ENCODE assay signal across 1 cellular context in the genomic region with DNA sequence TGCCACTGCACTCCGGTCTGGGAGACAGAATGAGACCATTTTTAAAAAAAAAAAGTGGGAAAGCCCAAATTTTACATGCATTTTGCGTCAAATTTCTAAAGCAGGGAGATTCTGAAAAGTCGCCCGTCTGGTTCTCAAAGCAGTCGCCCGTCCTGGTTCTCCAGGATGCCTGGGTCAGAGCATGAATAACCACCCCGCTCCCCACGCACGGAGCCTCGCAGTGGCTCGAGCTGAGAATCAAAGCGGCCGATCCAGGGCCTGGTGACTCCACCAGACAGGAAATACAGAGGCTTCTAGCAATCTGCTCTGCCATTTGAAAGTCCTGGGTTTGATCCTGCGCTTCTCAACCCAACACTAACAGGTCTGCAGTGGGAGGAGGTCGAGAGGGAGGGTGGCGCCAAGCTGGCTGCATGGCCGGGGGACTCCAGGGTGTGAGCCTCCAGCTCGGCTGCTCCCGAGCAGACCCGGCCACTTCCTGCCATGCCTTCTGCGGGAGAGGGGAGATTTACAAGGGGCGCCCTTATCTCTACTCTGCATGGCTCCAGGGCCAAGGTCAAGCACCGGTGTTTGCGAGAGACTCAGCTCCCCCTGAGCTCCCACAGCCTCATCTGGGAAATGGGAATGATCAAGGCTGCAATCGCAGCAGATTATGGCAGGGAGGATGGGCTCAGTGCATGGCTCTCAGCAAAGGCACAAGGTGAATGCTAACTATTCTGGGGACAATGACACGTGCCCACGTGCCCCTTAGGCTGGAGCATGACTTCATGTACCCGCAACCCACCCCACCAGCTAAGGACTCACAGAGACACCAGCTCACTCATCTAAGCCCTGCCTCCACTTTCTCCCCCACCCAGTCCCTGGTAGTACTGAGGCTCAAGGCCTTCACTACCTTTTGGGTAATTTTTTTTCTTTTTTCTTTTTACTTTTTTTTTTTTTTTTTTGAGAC.
TF ChIP-seq lines count a peak whose summit lies in the region.

No MANE protein-coding gene starts in this region.

TF ChIP-seq in HEK293, 187 proteins besides CTCF, POLR2A, EP300 and RAD21 (continued from another document):
- TF ChIP-seq PRDM2 (tag by site-specific recombination; IDR thresholded peaks at IDR 0.05; ENCODE audit: borderline replicate concordance) (no peak), HOXD13 (CRISPR knock-in tag; IDR thresholded peaks at IDR 0.05; ENCODE audit: borderline replicate concordance) (no peak), ZNF664 (tag by site-specific recombination; IDR thresholded peaks at IDR 0.05) (no peak), ZNF2 (tag by site-specific recombination; IDR thresholded peaks at IDR 0.05) (no peak), ZNF501 (tag by site-specific recombination; IDR thresholded peaks at IDR 0.05) (no peak), FEZF1 (tag by site-specific recombination; IDR thresholded peaks at IDR 0.05) (0 out of 2 replicates have a peak, but pooled peaks have one; percentile 9), ZNF416 (tag by site-specific recombination; IDR thresholded peaks at IDR 0.05) (no peak), BCL11B (tag by site-specific recombination; IDR thresholded peaks at IDR 0.05; ENCODE audit: low read depth) (no peak), ZNF600 (tag by site-specific recombination; IDR thresholded peaks at IDR 0.05) (peak; percentile 36; the same call in 1 of the 2 replicates), ZNF175 (tag by site-specific recombination; IDR thresholded peaks at IDR 0.05) (no peak), EGR2 (tag by site-specific recombination; IDR thresholded peaks at IDR 0.05; ENCODE audit: low read depth) (no peak), ZNF266 (tag by site-specific recombination; IDR thresholded peaks at IDR 0.05; ENCODE audit: low read depth) (no peak), ZNF701 (tag by site-specific recombination; IDR thresholded peaks at IDR 0.05) (no peak), ZNF560 (tag by site-specific recombination; IDR thresholded peaks at IDR 0.05; ENCODE audit: borderline replicate concordance) (no peak), TCF7L2 (IDR thresholded peaks at IDR 0.05; ENCODE audit: borderline replicate concordance, low read depth, low read length) (no peak)
- TF ChIP-seq, protein P1, sequence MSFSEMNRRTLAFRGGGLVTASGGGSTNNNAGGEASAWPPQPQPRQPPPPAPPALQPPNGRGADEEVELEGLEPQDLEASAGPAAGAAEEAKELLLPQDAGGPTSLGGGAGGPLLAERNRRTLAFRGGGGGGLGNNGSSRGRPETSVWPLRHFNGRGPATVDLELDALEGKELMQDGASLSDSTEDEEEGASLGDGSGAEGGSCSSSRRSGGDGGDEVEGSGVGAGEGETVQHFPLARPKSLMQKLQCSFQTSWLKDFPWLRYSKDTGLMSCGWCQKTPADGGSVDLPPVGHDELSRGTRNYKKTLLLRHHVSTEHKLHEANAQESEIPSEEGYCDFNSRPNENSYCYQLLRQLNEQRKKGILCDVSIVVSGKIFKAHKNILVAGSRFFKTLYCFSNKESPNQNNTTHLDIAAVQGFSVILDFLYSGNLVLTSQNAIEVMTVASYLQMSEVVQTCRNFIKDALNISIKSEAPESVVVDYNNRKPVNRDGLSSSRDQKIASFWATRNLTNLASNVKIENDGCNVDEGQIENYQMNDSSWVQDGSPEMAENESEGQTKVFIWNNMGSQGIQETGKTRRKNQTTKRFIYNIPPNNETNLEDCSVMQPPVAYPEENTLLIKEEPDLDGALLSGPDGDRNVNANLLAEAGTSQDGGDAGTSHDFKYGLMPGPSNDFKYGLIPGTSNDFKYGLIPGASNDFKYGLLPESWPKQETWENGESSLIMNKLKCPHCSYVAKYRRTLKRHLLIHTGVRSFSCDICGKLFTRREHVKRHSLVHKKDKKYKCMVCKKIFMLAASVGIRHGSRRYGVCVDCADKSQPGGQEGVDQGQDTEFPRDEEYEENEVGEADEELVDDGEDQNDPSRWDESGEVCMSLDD (tag by site-specific recombination; IDR thresholded peaks at IDR 0.05), result no peak
- TF ChIP-seq, protein P2, sequence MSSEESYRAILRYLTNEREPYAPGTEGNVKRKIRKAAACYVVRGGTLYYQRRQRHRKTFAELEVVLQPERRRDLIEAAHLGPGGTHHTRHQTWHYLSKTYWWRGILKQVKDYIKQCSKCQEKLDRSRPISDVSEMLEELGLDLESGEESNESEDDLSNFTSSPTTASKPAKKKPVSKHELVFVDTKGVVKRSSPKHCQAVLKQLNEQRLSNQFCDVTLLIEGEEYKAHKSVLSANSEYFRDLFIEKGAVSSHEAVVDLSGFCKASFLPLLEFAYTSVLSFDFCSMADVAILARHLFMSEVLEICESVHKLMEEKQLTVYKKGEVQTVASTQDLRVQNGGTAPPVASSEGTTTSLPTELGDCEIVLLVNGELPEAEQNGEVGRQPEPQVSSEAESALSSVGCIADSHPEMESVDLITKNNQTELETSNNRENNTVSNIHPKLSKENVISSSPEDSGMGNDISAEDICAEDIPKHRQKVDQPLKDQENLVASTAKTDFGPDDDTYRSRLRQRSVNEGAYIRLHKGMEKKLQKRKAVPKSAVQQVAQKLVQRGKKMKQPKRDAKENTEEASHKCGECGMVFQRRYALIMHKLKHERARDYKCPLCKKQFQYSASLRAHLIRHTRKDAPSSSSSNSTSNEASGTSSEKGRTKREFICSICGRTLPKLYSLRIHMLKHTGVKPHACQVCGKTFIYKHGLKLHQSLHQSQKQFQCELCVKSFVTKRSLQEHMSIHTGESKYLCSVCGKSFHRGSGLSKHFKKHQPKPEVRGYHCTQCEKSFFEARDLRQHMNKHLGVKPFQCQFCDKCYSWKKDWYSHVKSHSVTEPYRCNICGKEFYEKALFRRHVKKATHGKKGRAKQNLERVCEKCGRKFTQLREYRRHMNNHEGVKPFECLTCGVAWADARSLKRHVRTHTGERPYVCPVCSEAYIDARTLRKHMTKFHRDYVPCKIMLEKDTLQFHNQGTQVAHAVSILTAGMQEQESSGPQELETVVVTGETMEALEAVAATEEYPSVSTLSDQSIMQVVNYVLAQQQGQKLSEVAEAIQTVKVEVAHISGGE (tag by site-specific recombination; conservative IDR thresholded peaks at IDR 0.05; ENCODE audit: low read depth), result no peak
- TF ChIP-seq, protein P3, sequence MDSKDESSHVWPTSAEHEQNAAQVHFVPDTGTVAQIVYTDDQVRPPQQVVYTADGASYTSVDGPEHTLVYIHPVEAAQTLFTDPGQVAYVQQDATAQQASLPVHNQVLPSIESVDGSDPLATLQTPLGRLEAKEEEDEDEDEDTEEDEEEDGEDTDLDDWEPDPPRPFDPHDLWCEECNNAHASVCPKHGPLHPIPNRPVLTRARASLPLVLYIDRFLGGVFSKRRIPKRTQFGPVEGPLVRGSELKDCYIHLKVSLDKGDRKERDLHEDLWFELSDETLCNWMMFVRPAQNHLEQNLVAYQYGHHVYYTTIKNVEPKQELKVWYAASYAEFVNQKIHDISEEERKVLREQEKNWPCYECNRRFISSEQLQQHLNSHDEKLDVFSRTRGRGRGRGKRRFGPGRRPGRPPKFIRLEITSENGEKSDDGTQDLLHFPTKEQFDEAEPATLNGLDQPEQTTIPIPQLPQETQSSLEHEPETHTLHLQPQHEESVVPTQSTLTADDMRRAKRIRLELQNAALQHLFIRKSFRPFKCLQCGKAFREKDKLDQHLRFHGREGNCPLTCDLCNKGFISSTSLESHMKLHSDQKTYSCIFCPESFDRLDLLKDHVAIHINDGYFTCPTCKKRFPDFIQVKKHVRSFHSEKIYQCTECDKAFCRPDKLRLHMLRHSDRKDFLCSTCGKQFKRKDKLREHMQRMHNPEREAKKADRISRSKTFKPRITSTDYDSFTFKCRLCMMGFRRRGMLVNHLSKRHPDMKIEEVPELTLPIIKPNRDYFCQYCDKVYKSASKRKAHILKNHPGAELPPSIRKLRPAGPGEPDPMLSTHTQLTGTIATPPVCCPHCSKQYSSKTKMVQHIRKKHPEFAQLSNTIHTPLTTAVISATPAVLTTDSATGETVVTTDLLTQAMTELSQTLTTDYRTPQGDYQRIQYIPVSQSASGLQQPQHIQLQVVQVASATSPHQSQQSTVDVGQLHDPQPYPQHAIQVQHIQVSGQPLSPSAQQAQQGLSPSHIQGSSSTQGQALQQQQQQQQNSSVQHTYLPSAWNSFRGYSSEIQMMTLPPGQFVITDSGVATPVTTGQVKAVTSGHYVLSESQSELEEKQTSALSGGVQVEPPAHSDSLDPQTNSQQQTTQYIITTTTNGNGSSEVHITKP (tag by site-specific recombination; IDR thresholded peaks at IDR 0.05), result peak; percentile 60
